12 cellular contexts compared by ENCODE assay signal in the genomic region with DNA sequence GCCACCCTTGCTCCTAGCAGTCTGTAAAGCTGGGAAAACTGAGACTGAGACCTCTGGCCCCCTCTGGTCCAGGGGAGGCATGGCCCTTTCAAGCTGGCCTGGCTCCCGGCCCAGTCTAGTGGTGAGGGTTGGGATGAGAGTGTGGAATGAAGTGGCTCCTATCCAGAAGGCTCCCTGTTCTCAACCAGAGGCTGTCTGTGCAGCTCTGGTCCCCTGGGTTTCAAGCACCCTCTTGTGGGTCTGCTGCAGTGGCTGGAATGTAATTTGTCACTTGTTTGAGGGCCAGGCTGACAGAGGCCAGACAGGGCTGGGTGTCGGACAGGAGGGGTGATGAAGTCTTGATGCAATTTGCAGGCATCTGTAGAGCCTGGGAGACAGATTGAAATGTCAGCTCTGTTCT. TPM values are rescaled to one million over a fixed set of nuclear protein-coding genes. Genes with fewer than 3 reads are reported as not detected.
DNase-seq lines count a peak whose midpoint lies in the region; ATAC-seq lines count a peak whose summit lies in the region.
"Had no signal": no experiment of that assay in that cellular context is flagged by ENCODE, and none has a peak within 500 bp of the region (broad histone marks: within the 10 kb centered on the region; RNA-seq: fewer than 3 reads in every experiment).

No MANE protein-coding gene starts in this region.

- peaks cover 6 to 9% of the 10 kb centered on the region in 2 donors for H3K27me3 Mint-ChIP-seq in CD8-positive, alpha-beta memory T cell
- H3K27me3 Mint-ChIP-seq in activated T-cell treated with anti-CD3 and anti-CD28 coated beads, Interleukin-2, amount 50 U/mL, for 72 hours (ENCODE audit: low read depth), result no peaks in the 10 kb centered on the region
- H3K27me3 Mint-ChIP-seq: natural killer cell treated with Interleukin-12 subunit alpha and Interleukin-12 subunit beta and Interleukin-15 and Interleukin-18, amount 100 ng/mL, for 72 hours had no signal

- ATAC-seq in activated T-cell treated with anti-CD3 and anti-CD28 coated beads, Interleukin-2, amount 50 U/mL, for 72 hours (replicated peaks in 1 of 2), result no peak
- ATAC-seq: natural killer cell treated with Interleukin-12 subunit alpha and Interleukin-12 subunit beta and Interleukin-15 and Interleukin-18, amount 100 ng/mL, for 72 hours had no signal

- H3K9me3 Mint-ChIP-seq in CD8-positive, alpha-beta memory T cell, result no peaks in the 10 kb centered on the region
- H3K9me3 Mint-ChIP-seq in activated T-cell treated with anti-CD3 and anti-CD28 coated beads, Interleukin-2, amount 50 U/mL, for 72 hours, result no peaks in the 10 kb centered on the region
- H3K9me3 Mint-ChIP-seq: IgD-negative memory B cell; natural killer cell treated with Interleukin-12 subunit alpha and Interleukin-12 subunit beta and Interleukin-15 and Interleukin-18, amount 100 ng/mL, for 72 hours had no signal

- H3K4me3 ChIP-seq in CD8-positive, alpha-beta memory T cell (ENCODE audit: low read length), result no peak overlapping the region

- DNase-seq in DMS153 treated with DMSO at 0.1 percent for 48 hours (lab: John Stamatoyannopoulos, UW; ENCODE audit: unreplicated experiment) (peak; percentile 15), DMS153 (lab: John Stamatoyannopoulos, UW) (no peak), NCI-H524 treated with DMSO at 0.1 percent for 48 hours (lab: John Stamatoyannopoulos, UW) (peak; percentile 95), glomerular visceral epithelial cell (ENCODE audit: extremely low spot score) (peak; percentile 34), renal cortical epithelial cell (ENCODE audit: low read depth) (peak; percentile 21), occipital lobe (lab: John Stamatoyannopoulos, UW) (no peak)
- DNase-seq in CD8-positive, alpha-beta memory T cell, result no peak
- DNase-seq in activated T-cell treated with anti-CD3 and anti-CD28 coated beads, Interleukin-2, amount 50 U/mL, for 72 hours, result no peak
- DNase-seq: activated naive CD4-positive, alpha-beta T cell; NCI-H774 had no signal

- H3K27ac Mint-ChIP-seq in CD8-positive, alpha-beta memory T cell, result no peak overlapping the region
- no peak overlapping the region for H3K27ac Mint-ChIP-seq in activated T-cell treated with anti-CD3 and anti-CD28 coated beads, Interleukin-2, amount 50 U/mL, for 72 hours
- H3K27ac Mint-ChIP-seq: natural killer cell treated with Interleukin-12 subunit alpha and Interleukin-12 subunit beta and Interleukin-15 and Interleukin-18, amount 100 ng/mL, for 72 hours had no signal

- POLR2A ChIA-PET in CD8-positive, alpha-beta memory T cell (lab: Charles Lee), result no interaction called here

- no peaks in the 10 kb centered on the region for H3K4me1 Mint-ChIP-seq in CD8-positive, alpha-beta memory T cell
- no peaks in the 10 kb centered on the region for H3K4me1 Mint-ChIP-seq in activated T-cell treated with anti-CD3 and anti-CD28 coated beads, Interleukin-2, amount 50 U/mL, for 72 hours (ENCODE audit: low read depth)
- H3K4me1 Mint-ChIP-seq: IgD-negative memory B cell had no signal

- CTCF ChIA-PET in CD8-positive, alpha-beta memory T cell (lab: Charles Lee), result interaction anchor here (1.2 to 1.7 kb wide), 2 partner anchors 20 to 143 kb away, joined by 4 to 10 read pairs; no protein-coding TSS in a partner anchor

- H3K4me1 ChIP-seq in CD8-positive, alpha-beta memory T cell (ENCODE audit: insufficient read depth, low read length), result no peaks in the 10 kb centered on the region

- no peak overlapping the region for H3K27ac ChIP-seq in CD8-positive, alpha-beta memory T cell (ENCODE audit: low read depth, low read length)

- H3K27me3 ChIP-seq in CD8-positive, alpha-beta memory T cell (ENCODE audit: insufficient read depth, low read length, poor library complexity, severe bottlenecking), result no peaks in the 10 kb centered on the region

- no peak overlapping the region for H3K4me3 Mint-ChIP-seq in CD8-positive, alpha-beta memory T cell
- H3K4me3 Mint-ChIP-seq in activated T-cell treated with anti-CD3 and anti-CD28 coated beads, Interleukin-2, amount 50 U/mL, for 72 hours, result no peak overlapping the region
- H3K4me3 Mint-ChIP-seq: IgD-negative memory B cell; natural killer cell treated with Interleukin-12 subunit alpha and Interleukin-12 subunit beta and Interleukin-15 and Interleukin-18, amount 100 ng/mL, for 72 hours had no signal

- no peaks in the 10 kb centered on the region for H3K36me3 Mint-ChIP-seq in CD8-positive, alpha-beta memory T cell
- no peaks in the 10 kb centered on the region for H3K36me3 Mint-ChIP-seq in activated T-cell treated with anti-CD3 and anti-CD28 coated beads, Interleukin-2, amount 50 U/mL, for 72 hours (ENCODE audit: insufficient read depth in 2 of 2)
- H3K36me3 Mint-ChIP-seq: IgD-negative memory B cell; natural killer cell treated with Interleukin-12 subunit alpha and Interleukin-12 subunit beta and Interleukin-15 and Interleukin-18, amount 100 ng/mL, for 72 hours had no signal

- no peaks in the 10 kb centered on the region for H3K36me3 ChIP-seq in CD8-positive, alpha-beta memory T cell (ENCODE audit: insufficient read depth, low read length)

- no peaks in the 10 kb centered on the region for H3K9me3 ChIP-seq in CD8-positive, alpha-beta memory T cell (ENCODE audit: low read length)

RNA-seq across cellular contexts. Expression of a gene that starts 22.1 kb away (rescaled TPM):
- total RNA-seq in renal cortical epithelial cell (12.9 and 47.0 TPM in 2 replicates), occipital lobe (44.8 TPM)
- 10 to 100 TPM; 58.1 to 62.1 TPM for total RNA-seq in CD8-positive, alpha-beta memory T cell
- 11.6 TPM for polyA plus RNA-seq in CD8-positive, alpha-beta memory T cell
- 10 to 100 TPM; 67.7 to 81.6 TPM for total RNA-seq in activated T-cell treated with anti-CD3 and anti-CD28 coated beads, Interleukin-2, amount 50 U/mL, for 72 hours

RNA-seq across cellular contexts. Expression of a gene that starts 32.4 kb away (rescaled TPM):
- total RNA-seq in renal cortical epithelial cell (not detected in 2 replicates), occipital lobe (36.2 TPM)
- not detected for total RNA-seq in CD8-positive, alpha-beta memory T cell
- 1.6 TPM for polyA plus RNA-seq in CD8-positive, alpha-beta memory T cell
- not detected for total RNA-seq in activated T-cell treated with anti-CD3 and anti-CD28 coated beads, Interleukin-2, amount 50 U/mL, for 72 hours
- total RNA-seq: natural killer cell treated with Interleukin-12 subunit alpha and Interleukin-12 subunit beta and Interleukin-15 and Interleukin-18, amount 100 ng/mL, for 72 hours had no signal

Comparison
In these comparisons a context has a peak if more than half of its experiments do, and no peak if none do; other contexts are left out.
1. DNase-seq: peak in DMS153 treated with DMSO at 0.1 percent for 48 hours (single experiment), NCI-H524 treated with DMSO at 0.1 percent for 48 hours (single experiment), glomerular visceral epithelial cell (single experiment) and renal cortical epithelial cell (single experiment); none in DMS153 (single experiment), occipital lobe (single experiment), CD8-positive, alpha-beta memory T cell (0 of 5) and activated T-cell treated with anti-CD3 and anti-CD28 coated beads, Interleukin-2, amount 50 U/mL, for 72 hours (0 of 2).
2. RNA of a gene that starts 32.4 kb away (total RNA-seq): 36.2 TPM in occipital lobe (single experiment); not detected in CD8-positive, alpha-beta memory T cell, not detected in renal cortical epithelial cell and not detected in activated T-cell treated with anti-CD3 and anti-CD28 coated beads, Interleukin-2, amount 50 U/mL, for 72 hours; every median in the first group is over 10 times any median in the second.